Comparison of ENCODE assay signal across 17 cellular contexts in genomic region chr9:78997296-78997695, GRCh38.
A peak's percentile ranks its signal among the peaks of the same experiment; 100 is the strongest.
DNase-seq lines count a peak whose midpoint lies in the region; ATAC-seq and TF ChIP-seq lines count a peak whose summit lies in the region.
"Had no signal": no experiment of that assay in that cellular context is flagged by ENCODE, and none has a peak within 500 bp of the region (broad histone marks: within the 10 kb centered on the region; RNA-seq: fewer than 3 reads in every experiment).

No MANE protein-coding gene starts in this region.

- H3K36me3 Mint-ChIP-seq in HFFc6 (ENCODE audit: low read depth) (peaks cover 27% of the 10 kb centered on the region), WTC11 (no peaks in the 10 kb centered on the region), endothelial cell (ENCODE audit: low read depth, unreplicated experiment) (no peaks in the 10 kb centered on the region)
- H3K36me3 Mint-ChIP-seq: CD4-positive, alpha-beta memory T cell had no signal

- no peak for DNase-seq in HFFc6
- no peak for DNase-seq in WTC11 (ENCODE audit: low spot score)
- no peak for DNase-seq in endothelial cell (ENCODE audit: low spot score)
- peak; percentile 71 to 83 for DNase-seq in lung microvascular endothelial cell (ENCODE audit: low read depth in 2 of 2)
- no peak for DNase-seq in iPS-NIHi7 (ENCODE audit: extremely low spot score)
- DNase-seq in right atrium auricular region (ENCODE audit: low spot score) = no peak
- no peak for DNase-seq in Ammon's horn (ENCODE audit: low spot score)
- no peak for DNase-seq in osteoblast (ENCODE audit: insufficient read length, low spot score, missing footprints)
- DNase-seq: ACHN; AML-193; C1 segment of cervical spinal cord; Caco-2; CD4-positive, alpha-beta memory T cell; DMS153; DND-41; H7; HCEC 1CT had no signal

- POLR2A ChIA-PET in WTC11 (lab: Charles Lee) = no interaction called here

- CTCF ChIA-PET in WTC11 (lab: Charles Lee) = no interaction called here

- no peaks in the 10 kb centered on the region for H3K9me3 Mint-ChIP-seq in HFFc6
- no peaks in the 10 kb centered on the region for H3K9me3 Mint-ChIP-seq in WTC11
- no peaks in the 10 kb centered on the region for H3K9me3 Mint-ChIP-seq in endothelial cell (ENCODE audit: unreplicated experiment)

- H3K27me3 Mint-ChIP-seq in HFFc6 (ENCODE audit: insufficient read depth) (no peaks in the 10 kb centered on the region), WTC11 (ENCODE audit: low read depth) (no peaks in the 10 kb centered on the region), endothelial cell (ENCODE audit: unreplicated experiment) (no peaks in the 10 kb centered on the region)
- H3K27me3 Mint-ChIP-seq: CD4-positive, alpha-beta memory T cell had no signal

- H3K4me3 Mint-ChIP-seq in HFFc6 (no peak overlapping the region), WTC11 (no peak overlapping the region), endothelial cell (ENCODE audit: unreplicated experiment) (no peak overlapping the region)
- H3K4me3 Mint-ChIP-seq: CD4-positive, alpha-beta memory T cell had no signal

- H3K4me2 ChIP-seq in osteoblast (ENCODE audit: insufficient read depth, low read length) = no peak overlapping the region

- no peaks in the 10 kb centered on the region for H3K79me2 ChIP-seq in osteoblast (ENCODE audit: insufficient read depth, low read length)

- no peaks in the 10 kb centered on the region for H4K20me1 ChIP-seq in osteoblast (ENCODE audit: insufficient read depth, low read length)

- H3K4me1 Mint-ChIP-seq in HFFc6 (ENCODE audit: low read depth) = peaks cover 65% of the 10 kb centered on the region
- peaks cover 19% of the 10 kb centered on the region for H3K4me1 Mint-ChIP-seq in WTC11
- H3K4me1 Mint-ChIP-seq in endothelial cell (ENCODE audit: unreplicated experiment) = peaks cover 21% of the 10 kb centered on the region
- H3K4me1 Mint-ChIP-seq: CD4-positive, alpha-beta memory T cell had no signal

- H3K9me3 ChIP-seq in right atrium auricular region (peaks cover 0 to 6% of the 10 kb centered on the region in 2 donors), osteoblast (ENCODE audit: low read depth, low read length) (no peaks in the 10 kb centered on the region)
- H3K9me3 ChIP-seq: Caco-2 had no signal

- no peak overlapping the region for H2AFZ ChIP-seq in osteoblast (ENCODE audit: low read length)

- H3K36me3 ChIP-seq in right atrium auricular region (no peaks in the 10 kb centered on the region), osteoblast (ENCODE audit: insufficient read depth, low read length) (no peaks in the 10 kb centered on the region)

- TF ChIP-seq CTCF in HFFc6 (IDR thresholded peaks at IDR 0.05) (no peak), WTC11 (IDR thresholded peaks at IDR 0.05) (no peak), endothelial cell (IDR thresholded peaks at IDR 0.05; ENCODE audit: unreplicated experiment) (no peak), right atrium auricular region (IDR thresholded peaks at IDR 0.05) (no peak), osteoblast (IDR thresholded peaks at IDR 0.05; ENCODE audit: extremely low read depth, low read depth, low read length) (no peak)

- H3K27ac Mint-ChIP-seq in HFFc6 (0 out of 2 replicates have a peak overlapping the region, but pooled peaks have one; percentile 9), WTC11 (peak overlapping the region; percentile 6; the same call in 1 of the 2 replicates), endothelial cell (ENCODE audit: unreplicated experiment) (peak overlapping the region; percentile 38)
- H3K27ac Mint-ChIP-seq: CD4-positive, alpha-beta memory T cell had no signal

- H3K4me3 ChIP-seq in right atrium auricular region (no peak overlapping the region), osteoblast (ENCODE audit: insufficient read depth, low read length) (no peak overlapping the region)

- no peaks in the 10 kb centered on the region for H3K27me3 ChIP-seq in right atrium auricular region
- H3K27me3 ChIP-seq in osteoblast (ENCODE audit: insufficient read depth, low read length) = no peaks in the 10 kb centered on the region

- H3K27ac ChIP-seq in right atrium auricular region (no peak overlapping the region), osteoblast (ENCODE audit: low read depth, low read length) (no peak overlapping the region)

- no peaks in the 10 kb centered on the region for H3K4me1 ChIP-seq in right atrium auricular region
- H3K4me1 ChIP-seq in osteoblast (ENCODE audit: insufficient read depth, low read length) = no peaks in the 10 kb centered on the region
- H3K4me1 ChIP-seq: Caco-2 had no signal

- ATAC-seq in WTC11 = no peak

TF ChIP-seq in WTC11, 78 proteins besides CTCF, POLR2A, EP300 and RAD21 (continues in another document):
- TF ChIP-seq ATF1 (CRISPR knock-in tag; IDR thresholded peaks at IDR 0.05) (no peak), ZNF232 (CRISPR knock-in tag; IDR thresholded peaks at IDR 0.05) (no peak), IRF2 (CRISPR knock-in tag; IDR thresholded peaks at IDR 0.05; ENCODE audit: borderline replicate concordance, low read depth) (no peak), AR (CRISPR knock-in tag; IDR thresholded peaks at IDR 0.05) (no peak), HMGXB4 (CRISPR knock-in tag; IDR thresholded peaks at IDR 0.05) (no peak), ZNF396 (CRISPR knock-in tag; IDR thresholded peaks at IDR 0.05; ENCODE audit: borderline replicate concordance) (no peak), ATF6 (CRISPR knock-in tag; IDR thresholded peaks at IDR 0.05) (no peak), STAT6 (CRISPR knock-in tag; conservative IDR thresholded peaks at IDR 0.05; ENCODE audit: low read depth) (no peak)

Comparison
In these comparisons a context has a peak if more than half of its experiments do, and no peak if none do; other contexts are left out.
1. DNase-seq: peak in lung microvascular endothelial cell (2 of 2); none in HFFc6 (single experiment), WTC11 (single experiment), endothelial cell (single experiment), iPS-NIHi7 (single experiment), right atrium auricular region (single experiment), Ammon's horn (single experiment) and osteoblast (single experiment).
2. Peak in every context shown above with its lines, with median percentiles within 50 percentile points of each other: H3K27ac Mint-ChIP-seq.